ENCODE assay signal across 23 cellular contexts in the genomic region with DNA sequence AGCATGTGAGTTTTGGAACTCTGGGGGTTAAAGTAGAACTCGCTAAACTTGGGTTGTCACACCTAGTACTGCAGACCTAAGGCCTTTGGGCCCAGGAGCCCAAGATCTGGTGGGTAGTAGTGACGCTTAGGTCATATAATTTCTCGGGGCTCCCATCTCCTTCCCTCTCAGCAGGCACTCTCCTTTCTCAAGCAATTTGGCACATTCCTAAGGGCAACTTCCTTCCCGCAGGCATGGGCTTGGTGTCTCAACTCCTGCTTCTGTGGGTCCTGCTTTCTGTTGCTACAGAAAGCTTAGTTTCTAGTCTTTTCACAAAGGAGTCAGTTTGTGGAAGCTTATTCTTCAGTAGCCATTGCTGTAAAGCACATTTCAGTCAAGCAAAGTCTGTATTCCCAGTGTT. TPM values are rescaled to one million over a fixed set of nuclear protein-coding genes. Genes with fewer than 3 reads are reported as not detected.
"Had no signal": no experiment of that assay in that cellular context is flagged by ENCODE, and none has a peak within 500 bp of the region (broad histone marks: within the 10 kb centered on the region; RNA-seq: fewer than 3 reads in every experiment).

No MANE protein-coding gene starts in this region.

- ATAC-seq: HepG2 had no signal

- H3K4me3 ChIP-seq: SJSA1, SK-N-MC had no signal

- H3K27me3 ChIP-seq: SJSA1 had no signal

- H3K27ac ChIP-seq: SJSA1, SK-N-MC had no signal

- H3K4me1 ChIP-seq: SJSA1 had no signal

- DNase-seq: IMR-90, Karpas-422, KG1, NCI-H1092, NCI-H1105 treated with DMSO at 0.1 percent for 48 hours, NCI-H1417 treated with DMSO at 0.1 percent for 48 hours, NCI-H146, NCI-H1694 treated with DMSO at 0.1 percent for 48 hours, NCI-H2029, NCI-H2081 treated with DMSO at 0.1 percent for 48 hours, NCI-H2171, NCI-H226, NCI-H446, NCI-H510A, NCI-H524 treated with DMSO at 0.1 percent for 48 hours, NCI-H69, NCI-H774, Right ventricle myocardium superior, RPMI8226, SIG-M5 had no signal

- H3K36me3 ChIP-seq: SJSA1 had no signal

- H3K9me3 ChIP-seq: SJSA1 had no signal

RNA-seq across cellular contexts. Expression of a gene that starts 10.4 kb away (rescaled TPM):
- total RNA-seq: SJSA1 had no signal
- polyA plus RNA-seq: IMR-90 had no signal
